Comparison of ENCODE assay signal across 8 cellular contexts in genomic region chr5:53035868-53036381, GRCh38. TPM values are rescaled to one million over a fixed set of nuclear protein-coding genes. Genes with fewer than 3 reads are reported as not detected.
A peak's percentile ranks its signal among the peaks of the same experiment; 100 is the strongest.
DNase-seq lines count a peak whose midpoint lies in the region; ATAC-seq and TF ChIP-seq lines count a peak whose summit lies in the region.

No MANE protein-coding gene starts in this region.

- H2AFZ ChIP-seq in OCI-LY1 (ENCODE audit: low read length) (no peak overlapping the region), fibroblast of lung (ENCODE audit: low read length) (no peak overlapping the region)

- H3K4me3 Mint-ChIP-seq in activated T-cell treated with anti-CD3 and anti-CD28 coated beads, Interleukin-2, amount 50 U/mL, for 4 hours = no peak overlapping the region
- no peak overlapping the region for H3K4me3 Mint-ChIP-seq in stimulated activated naive CD8-positive, alpha-beta T cell treated with anti-CD3 and anti-CD28 coated beads, Interleukin-15, amount 100 ng/mL, for 72 hours

- H3K4me1 ChIP-seq in OCI-LY1 (ENCODE audit: insufficient read depth, low read length, severe bottlenecking) = no peaks in the 10 kb centered on the region
- H3K4me1 ChIP-seq in fibroblast of lung (ENCODE audit: control insufficient read depth, extremely low read depth, insufficient read depth, low read length) = peaks cover 25% of the 10 kb centered on the region

- H3K9me3 ChIP-seq in OCI-LY1 (ENCODE audit: low read length) = no peaks in the 10 kb centered on the region
- H3K9me3 ChIP-seq in fibroblast of lung (ENCODE audit: control insufficient read depth, insufficient read depth, low read depth, low read length) = no peaks in the 10 kb centered on the region

- peaks cover 27% of the 10 kb centered on the region for H3K4me1 Mint-ChIP-seq in activated T-cell treated with anti-CD3 and anti-CD28 coated beads, Interleukin-2, amount 50 U/mL, for 4 hours (ENCODE audit: low read depth)
- peaks cover 78% of the 10 kb centered on the region for H3K4me1 Mint-ChIP-seq in stimulated activated naive CD8-positive, alpha-beta T cell treated with anti-CD3 and anti-CD28 coated beads, Interleukin-15, amount 100 ng/mL, for 72 hours

- ATAC-seq in GM18867 (IDR thresholded peaks at IDR 0.05; ENCODE audit: unreplicated experiment) = peak; percentile 65
- no peak for ATAC-seq in activated T-cell treated with anti-CD3 and anti-CD28 coated beads, Interleukin-2, amount 50 U/mL, for 4 hours
- ATAC-seq in stimulated activated naive CD8-positive, alpha-beta T cell treated with anti-CD3 and anti-CD28 coated beads, Interleukin-15, amount 100 ng/mL, for 72 hours = no peak

- H4K20me1 ChIP-seq in OCI-LY1 (ENCODE audit: insufficient read depth, low read length) (no peaks in the 10 kb centered on the region), fibroblast of lung (ENCODE audit: control insufficient read depth, extremely low read depth, insufficient read depth, low read length) (no peaks in the 10 kb centered on the region)

- POLR2A ChIA-PET in AG04449 (lab: Yijun Ruan, JAX) = no interaction called here

- H3K4me2 ChIP-seq in OCI-LY1 (ENCODE audit: low read length) (no peak overlapping the region), fibroblast of lung (ENCODE audit: extremely low read depth, insufficient read depth, low read length) (no peak overlapping the region)

- CTCF ChIA-PET in AG04449 (lab: Yijun Ruan, JAX) = interaction anchor here (0.9 to 2.3 kb wide), 17 partner anchors 8 to 105 kb away, joined by 3 to 12 read pairs (median 3); no protein-coding TSS in a partner anchor

- H3K9me3 Mint-ChIP-seq in activated T-cell treated with anti-CD3 and anti-CD28 coated beads, Interleukin-2, amount 50 U/mL, for 4 hours = no peaks in the 10 kb centered on the region
- H3K9me3 Mint-ChIP-seq in stimulated activated naive CD8-positive, alpha-beta T cell treated with anti-CD3 and anti-CD28 coated beads, Interleukin-15, amount 100 ng/mL, for 72 hours = no peaks in the 10 kb centered on the region

- no peaks in the 10 kb centered on the region for H3K36me3 Mint-ChIP-seq in activated T-cell treated with anti-CD3 and anti-CD28 coated beads, Interleukin-2, amount 50 U/mL, for 4 hours (ENCODE audit: insufficient read depth)

- no peak overlapping the region for H3K27ac ChIP-seq in OCI-LY1 (ENCODE audit: low read depth, low read length, poor library complexity, severe bottlenecking)
- no peak overlapping the region for H3K27ac ChIP-seq in fibroblast of lung (ENCODE audit: insufficient read depth, low read length)

- H3K27ac Mint-ChIP-seq in stimulated activated naive CD8-positive, alpha-beta T cell treated with anti-CD3 and anti-CD28 coated beads, Interleukin-15, amount 100 ng/mL, for 72 hours = no peak overlapping the region

- H3K36me3 ChIP-seq in OCI-LY1 (ENCODE audit: insufficient read depth, low read length) (no peaks in the 10 kb centered on the region), fibroblast of lung (ENCODE audit: control insufficient read depth, insufficient read depth, low read length) (peaks cover 2% of the 10 kb centered on the region)

- H3K9me2 ChIP-seq in OCI-LY1 (ENCODE audit: low read depth, low read length) = no peaks in the 10 kb centered on the region

- no peaks in the 10 kb centered on the region for H3K79me2 ChIP-seq in OCI-LY1 (ENCODE audit: insufficient read depth, low read length)
- H3K79me2 ChIP-seq in fibroblast of lung (ENCODE audit: control insufficient read depth, insufficient read depth, low read length) = peaks cover 18% of the 10 kb centered on the region

- TF ChIP-seq CTCF in AG04449 (IDR thresholded peaks at IDR 0.05; ENCODE audit: insufficient read depth, low read length, missing control alignments) (peak; percentile 6), OCI-LY1 (IDR thresholded peaks at IDR 0.05; ENCODE audit: low read length) (peak; percentile 50), fibroblast of lung (conservative IDR thresholded peaks at IDR 0.05 in 1 of 2, IDR thresholded peaks at IDR 0.05 in 1 of 2; ENCODE audit: low read depth in 1 of 2, low read length in 2 of 2) (peak; percentile 12 to 46)

- no peak overlapping the region for H3K4me3 ChIP-seq in AG04449 (ENCODE audit: low read depth, low read length)
- no peak overlapping the region for H3K4me3 ChIP-seq in OCI-LY1 (ENCODE audit: low read depth, low read length, poor library complexity, severe bottlenecking)
- H3K4me3 ChIP-seq in fibroblast of lung (replicated peaks in 1 of 4; ENCODE audit: control extremely low read depth in 1 of 4, insufficient read depth in 1 of 4, low read depth in 3 of 4, low read length in 4 of 4) = no peak overlapping the region

- no peaks in the 10 kb centered on the region for H3K27me3 Mint-ChIP-seq in activated T-cell treated with anti-CD3 and anti-CD28 coated beads, Interleukin-2, amount 50 U/mL, for 4 hours (ENCODE audit: low read depth)
- H3K27me3 Mint-ChIP-seq in stimulated activated naive CD8-positive, alpha-beta T cell treated with anti-CD3 and anti-CD28 coated beads, Interleukin-15, amount 100 ng/mL, for 72 hours = no peaks in the 10 kb centered on the region

- DNase-seq in AG04449 (ENCODE audit: low read depth, low spot score) = no peak
- peak; percentile 39 to 65 for DNase-seq in fibroblast of lung (ENCODE audit: low read depth in 2 of 2)
- DNase-seq in activated T-cell treated with anti-CD3 and anti-CD28 coated beads, Interleukin-2, amount 50 U/mL, for 4 hours = no peak
- no peak for DNase-seq in G401 (ENCODE audit: low spot score)
- no peak for DNase-seq in activated CD4-positive, CD25-positive, alpha-beta regulatory T cell (lab: John Stamatoyannopoulos, UW)
- no peak for DNase-seq in stimulated activated naive CD8-positive, alpha-beta T cell treated with anti-CD3 and anti-CD28 coated beads, Interleukin-15, amount 100 ng/mL, for 72 hours

- no peaks in the 10 kb centered on the region for H3F3A ChIP-seq in OCI-LY1 (ENCODE audit: insufficient read depth, low read length)

- no peak overlapping the region for H3K9ac ChIP-seq in OCI-LY1 (ENCODE audit: low read length)
- no peak overlapping the region for H3K9ac ChIP-seq in fibroblast of lung (ENCODE audit: insufficient read depth, low read length)

- H3K27me3 ChIP-seq in OCI-LY1 (ENCODE audit: insufficient read depth, low read length) = no peaks in the 10 kb centered on the region
- no peaks in the 10 kb centered on the region for H3K27me3 ChIP-seq in fibroblast of lung (ENCODE audit: control insufficient read depth, insufficient read depth, low read length)

- in situ Hi-C loops in G401 (cut with HindIII; ENCODE audit: low sequenced_read_pairs) = no loop called here

RNA-seq across cellular contexts. Expression of gene ITGA2, which starts 46.8 kb away (rescaled TPM):
- total RNA-seq in fibroblast of lung = 50.1 and 75.5 TPM in 2 replicates
- 9.4 and 32.9 TPM in 2 replicates for polyA plus RNA-seq in fibroblast of lung
- polyA plus RNA-seq in fibroblast of lung (2012) = 6.2 and 20.8 TPM in 2 replicates
- 15.9 and 34.7 TPM in 2 replicates for polyA minus RNA-seq in fibroblast of lung (ENCODE audit: low replicate concordance)
- 1 to 10 TPM; 1.0 to 1.1 (median 1.1) TPM for total RNA-seq in activated T-cell treated with anti-CD3 and anti-CD28 coated beads, Interleukin-2, amount 50 U/mL, for 4 hours
- not detected in 2 replicates for total RNA-seq in G401 (2014; rRNA removed; shearing (Covaris generic))

Comparison
In these comparisons a context has a peak if more than half of its experiments do, and no peak if none do; other contexts are left out.
1. DNase-seq: peak in fibroblast of lung (2 of 2); none in AG04449 (single experiment), activated T-cell treated with anti-CD3 and anti-CD28 coated beads, Interleukin-2, amount 50 U/mL, for 4 hours (single experiment), G401 (single experiment), activated CD4-positive, CD25-positive, alpha-beta regulatory T cell (0 of 4) and stimulated activated naive CD8-positive, alpha-beta T cell treated with anti-CD3 and anti-CD28 coated beads, Interleukin-15, amount 100 ng/mL, for 72 hours (0 of 2).
2. RNA of gene ITGA2, which starts 46.8 kb away (total RNA-seq): 50.1 to 75.5 TPM in fibroblast of lung; 1.0 to 1.1 TPM in activated T-cell treated with anti-CD3 and anti-CD28 coated beads, Interleukin-2, amount 50 U/mL, for 4 hours and not detected in G401; every median in the first group is over 10 times any median in the second.
3. Peak in every context shown above with its lines, with median percentiles within 50 percentile points of each other: CTCF ChIP-seq.